9 cellular contexts compared by ENCODE assay signal in the genomic region with DNA sequence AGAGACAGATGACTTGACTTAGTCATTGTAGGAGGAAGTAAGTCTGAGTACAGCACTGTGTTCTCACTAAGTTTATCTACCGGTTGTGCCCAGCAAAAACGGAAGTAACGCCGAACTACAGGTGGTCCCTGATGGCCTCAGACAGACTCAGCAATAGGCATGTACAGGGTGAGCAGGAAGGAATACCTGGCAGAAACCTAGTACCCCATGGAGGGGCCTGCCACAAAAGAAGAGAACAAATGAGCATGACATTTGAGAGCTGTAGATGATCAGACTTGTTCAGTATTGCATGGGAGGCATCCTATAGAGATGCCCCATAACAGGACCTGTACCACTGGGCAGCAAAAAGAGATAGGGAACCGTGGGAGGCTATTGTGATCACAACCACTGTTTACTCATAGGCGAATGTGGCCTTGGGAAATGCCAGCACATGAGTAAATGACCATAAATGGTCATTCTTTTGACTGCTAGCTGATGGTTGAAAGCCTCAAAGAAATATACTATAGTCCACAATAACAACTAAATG.
DNase-seq lines count a peak whose midpoint lies in the region; ATAC-seq and FAIRE-seq lines count a peak whose summit lies in the region.
"Had no signal": no experiment of that assay in that cellular context is flagged by ENCODE, and none has a peak within 500 bp of the region (broad histone marks: within the 10 kb centered on the region; RNA-seq: fewer than 3 reads in every experiment).

No MANE protein-coding gene starts in this region.

- no peak overlapping the region for H3K4me3 ChIP-seq in CD4-positive, alpha-beta memory T cell (ENCODE audit: low read length in 2 of 2)
- H3K4me3 ChIP-seq: pancreas had no signal

- POLR2A ChIA-PET in CD4-positive, alpha-beta memory T cell (lab: Charles Lee; ENCODE audit: partially characterized antibody) = interaction anchor here (0.9 to 5.8 kb wide), 5 partner anchors 10 to 105 kb away, joined by 3 to 29 read pairs (median 3); a partner anchor contains a TSS

- H3K27me3 Mint-ChIP-seq in CD4-positive, alpha-beta memory T cell = no peaks in the 10 kb centered on the region
- H3K27me3 Mint-ChIP-seq in stimulated activated naive B cell treated with anti-CD40 and anti-IgM and Interleukin-4, amounts not matched to agents 10 μg/mL and 1 μg/mL and 100 μg/mL, for 72 hours = no peaks in the 10 kb centered on the region

- H3K27ac ChIP-seq in CD4-positive, alpha-beta memory T cell (ENCODE audit: low read depth, low read length) = no peak overlapping the region
- H3K27ac ChIP-seq: pancreas had no signal

- H3K4me3 Mint-ChIP-seq in CD4-positive, alpha-beta memory T cell = peak overlapping the region in 7 of 8 donors; percentile 48 to 67 (median 52)
- peak overlapping the region; percentile 57 to 61 for H3K4me3 Mint-ChIP-seq in stimulated activated naive B cell treated with anti-CD40 and anti-IgM and Interleukin-4, amounts not matched to agents 10 μg/mL and 1 μg/mL and 100 μg/mL, for 72 hours

- H3K4me1 Mint-ChIP-seq in CD4-positive, alpha-beta memory T cell = peaks cover 0 to 26% (median 16%) of the 10 kb centered on the region in 4 donors
- H3K4me1 Mint-ChIP-seq in stimulated activated naive B cell treated with anti-CD40 and anti-IgM and Interleukin-4, amounts not matched to agents 10 μg/mL and 1 μg/mL and 100 μg/mL, for 72 hours = peaks cover 10 to 19% of the 10 kb centered on the region in 2 donors

- H3K4me1 ChIP-seq in CD4-positive, alpha-beta memory T cell (ENCODE audit: insufficient read depth, low read length) = peaks cover 49% of the 10 kb centered on the region

- H3K36me3 ChIP-seq in CD4-positive, alpha-beta memory T cell (ENCODE audit: insufficient read depth, low read length) = no peaks in the 10 kb centered on the region
- H3K36me3 ChIP-seq: pancreas had no signal

- ATAC-seq in GM19455 (IDR thresholded peaks at IDR 0.05; ENCODE audit: unreplicated experiment) (peak; percentile 74), HG03520 (IDR thresholded peaks at IDR 0.05; ENCODE audit: unreplicated experiment) (peak; percentile 70)
- peak; percentile 76 to 87 for ATAC-seq in stimulated activated naive B cell treated with anti-CD40 and anti-IgM and Interleukin-4, amounts not matched to agents 10 μg/mL and 1 μg/mL and 100 μg/mL, for 72 hours (replicated peaks)

- H3K9me3 ChIP-seq in CD4-positive, alpha-beta memory T cell (ENCODE audit: control insufficient read depth in 1 of 2, low read length in 2 of 2) = no peaks in the 10 kb centered on the region
- H3K9me3 ChIP-seq: pancreas had no signal

- H3K36me3 Mint-ChIP-seq in CD4-positive, alpha-beta memory T cell = no peaks in the 10 kb centered on the region
- no peaks in the 10 kb centered on the region for H3K36me3 Mint-ChIP-seq in stimulated activated naive B cell treated with anti-CD40 and anti-IgM and Interleukin-4, amounts not matched to agents 10 μg/mL and 1 μg/mL and 100 μg/mL, for 72 hours

- no peaks in the 10 kb centered on the region for H3K9me3 Mint-ChIP-seq in CD4-positive, alpha-beta memory T cell
- peaks cover 0 to 3% of the 10 kb centered on the region in 2 donors for H3K9me3 Mint-ChIP-seq in stimulated activated naive B cell treated with anti-CD40 and anti-IgM and Interleukin-4, amounts not matched to agents 10 μg/mL and 1 μg/mL and 100 μg/mL, for 72 hours

- FAIRE-seq in frontal cortex (lab: Jason Lieb, UNC) = no peak
- FAIRE-seq: pancreas had no signal

- CTCF ChIA-PET in CD4-positive, alpha-beta memory T cell (lab: Charles Lee; ENCODE audit: partially characterized antibody) = interaction anchor here (0.6 to 1.2 kb wide), 3 partner anchors 14 to 221 kb away, joined by 3 to 4 read pairs (median 3); no protein-coding TSS in a partner anchor

- no peak for DNase-seq in CD4-positive, alpha-beta memory T cell
- peak; percentile 66 for DNase-seq in activated effector memory CD4-positive, alpha-beta T cell treated with anti-CD3 and anti-CD28 coated beads, Interleukin-2, amount 50 U/mL, for 16 hours
- DNase-seq in stimulated activated naive B cell treated with anti-CD40 and anti-IgM and Interleukin-4, amounts not matched to agents 10 μg/mL and 1 μg/mL and 100 μg/mL, for 72 hours = peak; percentile 49
- DNase-seq in NCI-H82 (lab: John Stamatoyannopoulos, UW) (no peak), NCI-H510A treated with DMSO at 0.1 percent for 48 hours (lab: John Stamatoyannopoulos, UW) (no peak), frontal cortex (ENCODE audit: low spot score in 2 of 2) (no peak)
- DNase-seq: pancreas had no signal

- H3K27me3 ChIP-seq in CD4-positive, alpha-beta memory T cell (ENCODE audit: insufficient read depth, low read length) = no peaks in the 10 kb centered on the region
- H3K27me3 ChIP-seq: pancreas had no signal

- intact Hi-C loops in CD4-positive, alpha-beta memory T cell (cut with micrococcal nuclease) = loop anchor here (1.0 kb wide), 1 partner anchor 23 kb away; no protein-coding TSS in a partner anchor

- H3K27ac Mint-ChIP-seq in CD4-positive, alpha-beta memory T cell = peak overlapping the region in 6 of 7 donors; percentile 65 to 89 (median 80)
- H3K27ac Mint-ChIP-seq in stimulated activated naive B cell treated with anti-CD40 and anti-IgM and Interleukin-4, amounts not matched to agents 10 μg/mL and 1 μg/mL and 100 μg/mL, for 72 hours = peak overlapping the region; percentile 93

Comparison
In these comparisons a context has a peak if more than half of its experiments do, and no peak if none do; other contexts are left out.
1. DNase-seq: peak in activated effector memory CD4-positive, alpha-beta T cell treated with anti-CD3 and anti-CD28 coated beads, Interleukin-2, amount 50 U/mL, for 16 hours (single experiment) and stimulated activated naive B cell treated with anti-CD40 and anti-IgM and Interleukin-4, amounts not matched to agents 10 μg/mL and 1 μg/mL and 100 μg/mL, for 72 hours (single experiment); none in CD4-positive, alpha-beta memory T cell (0 of 5), NCI-H82 (single experiment), NCI-H510A treated with DMSO at 0.1 percent for 48 hours (single experiment) and frontal cortex (0 of 2).
2. Peak in every context shown above with its lines, with median percentiles within 50 percentile points of each other: ATAC-seq.